20 cellular contexts compared by ENCODE assay signal in genomic region chr3:11739712-11740111, GRCh38.
"Had no signal": no experiment of that assay in that cellular context is flagged by ENCODE, and none has a peak within 500 bp of the region (broad histone marks: within the 10 kb centered on the region; RNA-seq: fewer than 3 reads in every experiment).

No MANE protein-coding gene starts in this region.

- H3K27me3 Mint-ChIP-seq: activated CD4-positive, alpha-beta T cell treated with anti-CD3 and anti-CD28 coated beads, Interleukin-2, amount 10 ng/mL, durations not matched to agents 7 days and 5 days; activated CD8-positive, alpha-beta T cell treated with anti-CD3 and anti-CD28 coated beads for 36 hours; stimulated activated memory B cell treated with anti-CD40 and anti-IgM and Interleukin-4, amounts not matched to agents 10 μg/mL and 1 μg/mL and 100 μg/mL, for 72 hours had no signal

- H2AFZ ChIP-seq: neural progenitor cell had no signal

- H3K27ac ChIP-seq: cardiac muscle cell, gastroesophageal sphincter, lower lobe of right lung, neural progenitor cell, psoas muscle, skin epidermis, stomach had no signal

- H3K27me3 ChIP-seq: cardiac muscle cell, gastroesophageal sphincter, neural progenitor cell, stomach had no signal

- H3K9me2 ChIP-seq: SK-N-SH had no signal

- H3K9ac ChIP-seq: neural progenitor cell, SK-N-SH had no signal

- H3K4me2 ChIP-seq: neural progenitor cell, SK-N-SH had no signal

- H3K4me3 Mint-ChIP-seq: activated CD4-positive, alpha-beta T cell treated with anti-CD3 and anti-CD28 coated beads, Interleukin-2, amount 10 ng/mL, durations not matched to agents 7 days and 5 days; activated CD8-positive, alpha-beta memory T cell treated with anti-CD3 and anti-CD28 coated beads, Interleukin-2, amount 10 ng/mL, durations not matched to agents 7 days and 5 days; activated CD8-positive, alpha-beta T cell treated with anti-CD3 and anti-CD28 coated beads for 36 hours; activated naive CD4-positive, alpha-beta T cell treated with anti-CD3 and anti-CD28 coated beads, Interleukin-2, amount 10 ng/mL, durations not matched to agents 7 days and 5 days; dendritic cell treated with granulocyte-macrophage colony-stimulating factor and Interleukin-4, amounts not matched to agents 40 ng/mL and 50 ng/mL, for 4 days; naive thymus-derived CD8-positive, alpha-beta T cell; neural progenitor cell; stimulated activated memory B cell treated with anti-CD40 and anti-IgM and Interleukin-4, amounts not matched to agents 10 μg/mL and 1 μg/mL and 100 μg/mL, for 72 hours had no signal

- H3K9me3 ChIP-seq: gastroesophageal sphincter, lower lobe of right lung, psoas muscle, SK-N-SH, stomach had no signal

- H3K4me1 ChIP-seq: gastroesophageal sphincter, lower lobe of right lung, neural progenitor cell, psoas muscle, stomach had no signal

- H3K9me3 Mint-ChIP-seq: activated CD4-positive, alpha-beta T cell treated with anti-CD3 and anti-CD28 coated beads, Interleukin-2, amount 10 ng/mL, durations not matched to agents 7 days and 5 days; activated CD8-positive, alpha-beta T cell treated with anti-CD3 and anti-CD28 coated beads for 36 hours; activated naive CD4-positive, alpha-beta T cell treated with anti-CD3 and anti-CD28 coated beads, Interleukin-2, amount 10 ng/mL, durations not matched to agents 7 days and 5 days; dendritic cell treated with granulocyte-macrophage colony-stimulating factor and Interleukin-4, amounts not matched to agents 40 ng/mL and 50 ng/mL, for 4 days; naive thymus-derived CD8-positive, alpha-beta T cell; neural progenitor cell; stimulated activated memory B cell treated with anti-CD40 and anti-IgM and Interleukin-4, amounts not matched to agents 10 μg/mL and 1 μg/mL and 100 μg/mL, for 72 hours had no signal

- H3K36me3 Mint-ChIP-seq: activated CD8-positive, alpha-beta memory T cell treated with anti-CD3 and anti-CD28 coated beads, Interleukin-2, amount 10 ng/mL, durations not matched to agents 7 days and 5 days; activated naive CD4-positive, alpha-beta T cell treated with anti-CD3 and anti-CD28 coated beads, Interleukin-2, amount 10 ng/mL, durations not matched to agents 7 days and 5 days; naive thymus-derived CD8-positive, alpha-beta T cell; neural progenitor cell; stimulated activated memory B cell treated with anti-CD40 and anti-IgM and Interleukin-4, amounts not matched to agents 10 μg/mL and 1 μg/mL and 100 μg/mL, for 72 hours had no signal

- H3K4me1 Mint-ChIP-seq: activated naive CD4-positive, alpha-beta T cell treated with anti-CD3 and anti-CD28 coated beads, Interleukin-2, amount 10 ng/mL, durations not matched to agents 7 days and 5 days had no signal

- H3K4me3 ChIP-seq: cardiac muscle cell, gastroesophageal sphincter, lower lobe of right lung, neural progenitor cell, psoas muscle, skin epidermis, stomach had no signal

- H3K36me3 ChIP-seq: cardiac muscle cell, gastroesophageal sphincter, lower lobe of right lung, neural progenitor cell, stomach had no signal

- H3K27ac Mint-ChIP-seq: activated CD4-positive, alpha-beta T cell treated with anti-CD3 and anti-CD28 coated beads, Interleukin-2, amount 10 ng/mL, durations not matched to agents 7 days and 5 days; activated CD8-positive, alpha-beta memory T cell treated with anti-CD3 and anti-CD28 coated beads, Interleukin-2, amount 10 ng/mL, durations not matched to agents 7 days and 5 days; activated CD8-positive, alpha-beta T cell treated with anti-CD3 and anti-CD28 coated beads for 36 hours; activated naive CD4-positive, alpha-beta T cell treated with anti-CD3 and anti-CD28 coated beads, Interleukin-2, amount 10 ng/mL, durations not matched to agents 7 days and 5 days; dendritic cell treated with granulocyte-macrophage colony-stimulating factor and Interleukin-4, amounts not matched to agents 40 ng/mL and 50 ng/mL, for 4 days; naive thymus-derived CD8-positive, alpha-beta T cell; neural progenitor cell; stimulated activated memory B cell treated with anti-CD40 and anti-IgM and Interleukin-4, amounts not matched to agents 10 μg/mL and 1 μg/mL and 100 μg/mL, for 72 hours had no signal

- DNase-seq: activated CD4-positive, alpha-beta T cell treated with anti-CD3 and anti-CD28 coated beads, Interleukin-2, amount 10 ng/mL, durations not matched to agents 7 days and 5 days; activated CD8-positive, alpha-beta memory T cell treated with anti-CD3 and anti-CD28 coated beads, Interleukin-2, amount 10 ng/mL, durations not matched to agents 7 days and 5 days; activated CD8-positive, alpha-beta T cell treated with anti-CD3 and anti-CD28 coated beads for 36 hours; activated effector memory CD4-positive, alpha-beta T cell treated with anti-CD3 and anti-CD28 coated beads, Interleukin-2, amount 50 U/mL, for 16 hours; activated naive CD4-positive, alpha-beta T cell treated with anti-CD3 and anti-CD28 coated beads, Interleukin-2, amount 10 ng/mL, durations not matched to agents 7 days and 5 days; activated T-cell treated with anti-CD3 and anti-CD28 coated beads for 4 hours; effector CD8-positive, alpha-beta T cell; erythroblast; lower lobe of right lung; naive thymus-derived CD8-positive, alpha-beta T cell; psoas muscle; SK-N-SH; stimulated activated CD4-positive, alpha-beta T cell treated with anti-CD3 and anti-CD28 coated beads, Interleukin-2, amount 100 ng/mL, for 24 hours; stomach had no signal
